Comparison of ENCODE assay signal across 32 cellular contexts in the genomic region with DNA sequence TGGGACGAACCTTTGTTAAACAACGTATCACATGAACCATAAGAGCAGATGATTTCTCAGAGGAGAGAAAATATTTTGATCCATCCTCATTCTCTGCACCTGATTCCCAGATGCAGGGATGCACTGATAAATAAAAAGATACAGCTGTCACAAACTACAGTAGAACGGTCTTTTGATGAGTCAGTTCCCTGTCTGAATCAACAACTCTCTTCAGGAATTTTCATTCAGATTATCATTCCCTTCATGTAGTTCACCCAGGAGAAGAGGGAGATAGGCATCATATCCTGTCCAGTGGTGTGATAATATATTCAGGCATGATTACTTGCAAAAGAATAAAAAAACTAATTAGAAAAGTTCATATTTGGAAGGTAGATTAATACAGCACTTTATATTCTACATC.
"Had no signal": no experiment of that assay in that cellular context is flagged by ENCODE, and none has a peak within 500 bp of the region (broad histone marks: within the 10 kb centered on the region; RNA-seq: fewer than 3 reads in every experiment).

No MANE protein-coding gene starts in this region.

- H3K27ac ChIP-seq: Peyer's patch, VCaP had no signal

- H3K4me3 ChIP-seq: Peyer's patch had no signal

- H3K4me3 Mint-ChIP-seq: activated B cell treated with CpG ODN at 0.5 μM for 24 hours; activated CD4-positive, alpha-beta memory T cell treated with anti-CD3 and anti-CD28 coated beads, Interleukin-2, amount 10 ng/mL, durations not matched to agents 7 days and 5 days; activated CD8-positive, alpha-beta memory T cell treated with anti-CD3 and anti-CD28 coated beads, Interleukin-2, amount 10 ng/mL, durations not matched to agents 7 days and 5 days; activated naive CD4-positive, alpha-beta T cell treated with anti-CD3 and anti-CD28 coated beads, Interleukin-2, amount 10 ng/mL, durations not matched to agents 7 days and 5 days; activated naive CD8-positive, alpha-beta T cell; activated naive CD8-positive, alpha-beta T cell treated with anti-CD3 and anti-CD28 coated beads, Interleukin-2, amount 50 U/mL, for 24 hours; brain had no signal

- H3K4me1 ChIP-seq: Peyer's patch had no signal

- H3K27me3 Mint-ChIP-seq: activated B cell treated with CpG ODN at 0.5 μM for 24 hours; activated CD4-positive, alpha-beta memory T cell treated with anti-CD3 and anti-CD28 coated beads, Interleukin-2, amount 10 ng/mL, durations not matched to agents 7 days and 5 days; activated CD8-positive, alpha-beta memory T cell treated with anti-CD3 and anti-CD28 coated beads, Interleukin-2, amount 10 ng/mL, durations not matched to agents 7 days and 5 days; activated naive CD4-positive, alpha-beta T cell treated with anti-CD3 and anti-CD28 coated beads, Interleukin-2, amount 10 ng/mL, durations not matched to agents 7 days and 5 days; activated naive CD8-positive, alpha-beta T cell; activated naive CD8-positive, alpha-beta T cell treated with anti-CD3 and anti-CD28 coated beads, Interleukin-2, amount 50 U/mL, for 24 hours; brain had no signal

- ATAC-seq: activated CD8-positive, alpha-beta memory T cell treated with anti-CD3 and anti-CD28 coated beads, Interleukin-2, amount 10 ng/mL, durations not matched to agents 7 days and 5 days; activated naive CD8-positive, alpha-beta T cell treated with anti-CD3 and anti-CD28 coated beads, Interleukin-2, amount 50 U/mL, for 24 hours; PC-3 had no signal

- H3K36me3 Mint-ChIP-seq: activated CD8-positive, alpha-beta memory T cell treated with anti-CD3 and anti-CD28 coated beads, Interleukin-2, amount 10 ng/mL, durations not matched to agents 7 days and 5 days; activated naive CD4-positive, alpha-beta T cell treated with anti-CD3 and anti-CD28 coated beads, Interleukin-2, amount 10 ng/mL, durations not matched to agents 7 days and 5 days; activated naive CD8-positive, alpha-beta T cell; brain had no signal

- FAIRE-seq: bronchial epithelial cell had no signal

- H3K4me1 Mint-ChIP-seq: activated B cell treated with CpG ODN at 0.5 μM for 24 hours; activated CD4-positive, alpha-beta memory T cell treated with anti-CD3 and anti-CD28 coated beads, Interleukin-2, amount 10 ng/mL, durations not matched to agents 7 days and 5 days; activated CD8-positive, alpha-beta memory T cell treated with anti-CD3 and anti-CD28 coated beads, Interleukin-2, amount 10 ng/mL, durations not matched to agents 7 days and 5 days; activated naive CD4-positive, alpha-beta T cell treated with anti-CD3 and anti-CD28 coated beads, Interleukin-2, amount 10 ng/mL, durations not matched to agents 7 days and 5 days; activated naive CD8-positive, alpha-beta T cell treated with anti-CD3 and anti-CD28 coated beads, Interleukin-2, amount 50 U/mL, for 24 hours; brain had no signal

- H3K9me3 ChIP-seq: Peyer's patch had no signal

- H3K27me3 ChIP-seq: Peyer's patch had no signal

- H3K36me3 ChIP-seq: Peyer's patch had no signal

- H3K27ac Mint-ChIP-seq: activated B cell treated with CpG ODN at 0.5 μM for 24 hours; activated CD4-positive, alpha-beta memory T cell treated with anti-CD3 and anti-CD28 coated beads, Interleukin-2, amount 10 ng/mL, durations not matched to agents 7 days and 5 days; activated CD8-positive, alpha-beta memory T cell treated with anti-CD3 and anti-CD28 coated beads, Interleukin-2, amount 10 ng/mL, durations not matched to agents 7 days and 5 days; activated naive CD4-positive, alpha-beta T cell treated with anti-CD3 and anti-CD28 coated beads, Interleukin-2, amount 10 ng/mL, durations not matched to agents 7 days and 5 days; activated naive CD8-positive, alpha-beta T cell; activated naive CD8-positive, alpha-beta T cell treated with anti-CD3 and anti-CD28 coated beads, Interleukin-2, amount 50 U/mL, for 24 hours; brain had no signal

- DNase-seq: activated B cell treated with CpG ODN at 0.5 μM for 24 hours; activated CD4-positive, alpha-beta memory T cell treated with anti-CD3 and anti-CD28 coated beads, Interleukin-2, amount 10 ng/mL, durations not matched to agents 7 days and 5 days; activated CD4-positive, alpha-beta T cell treated with anti-CD3 and anti-CD28 coated beads for 1 hour; activated CD4-positive, alpha-beta T cell treated with anti-CD3 and anti-CD28 coated beads for 48 hours; activated CD8-positive, alpha-beta memory T cell treated with anti-CD3 and anti-CD28 coated beads for 24 hours; activated CD8-positive, alpha-beta memory T cell treated with anti-CD3 and anti-CD28 coated beads, Interleukin-2, amount 10 ng/mL, durations not matched to agents 7 days and 5 days; activated CD8-positive, alpha-beta memory T cell treated with anti-CD3 and anti-CD28 coated beads, Interleukin-2, amount 50 U/mL, for 48 hours; activated effector memory CD4-positive, alpha-beta T cell treated with Interleukin-2 at 50 U/mL for 16 hours; activated naive CD4-positive, alpha-beta T cell treated with anti-CD3 and anti-CD28 coated beads, Interleukin-2, amount 10 ng/mL, durations not matched to agents 7 days and 5 days; activated naive CD8-positive, alpha-beta T cell treated with anti-CD3 and anti-CD28 coated beads, Interleukin-2, amount 50 U/mL, for 24 hours; activated T-cell treated with anti-CD3 and anti-CD28 coated beads, Interleukin-2, amount 50 U/mL, for 48 hours; anterior cingulate cortex; caudate nucleus; cerebellar nuclear complex; Kasumi-1; NCI-H1048; NCI-H1105 treated with DMSO at 0.1 percent for 48 hours; NCI-H1436; NCI-H1694; NCI-H1930; NCI-H2081 treated with DMSO at 0.1 percent for 48 hours; NCI-H510A; NCI-H526; NCI-H748 treated with DMSO at 0.1 percent for 48 hours; NK-92 treated with Interleukin-12 subunit alpha and Interleukin-12 subunit beta, amount 100 ng/mL, for 24 hours; PC-3; Peyer's patch; Right ventricle myocardium superior had no signal
